9 cellular contexts compared by ENCODE assay signal in the genomic region with DNA sequence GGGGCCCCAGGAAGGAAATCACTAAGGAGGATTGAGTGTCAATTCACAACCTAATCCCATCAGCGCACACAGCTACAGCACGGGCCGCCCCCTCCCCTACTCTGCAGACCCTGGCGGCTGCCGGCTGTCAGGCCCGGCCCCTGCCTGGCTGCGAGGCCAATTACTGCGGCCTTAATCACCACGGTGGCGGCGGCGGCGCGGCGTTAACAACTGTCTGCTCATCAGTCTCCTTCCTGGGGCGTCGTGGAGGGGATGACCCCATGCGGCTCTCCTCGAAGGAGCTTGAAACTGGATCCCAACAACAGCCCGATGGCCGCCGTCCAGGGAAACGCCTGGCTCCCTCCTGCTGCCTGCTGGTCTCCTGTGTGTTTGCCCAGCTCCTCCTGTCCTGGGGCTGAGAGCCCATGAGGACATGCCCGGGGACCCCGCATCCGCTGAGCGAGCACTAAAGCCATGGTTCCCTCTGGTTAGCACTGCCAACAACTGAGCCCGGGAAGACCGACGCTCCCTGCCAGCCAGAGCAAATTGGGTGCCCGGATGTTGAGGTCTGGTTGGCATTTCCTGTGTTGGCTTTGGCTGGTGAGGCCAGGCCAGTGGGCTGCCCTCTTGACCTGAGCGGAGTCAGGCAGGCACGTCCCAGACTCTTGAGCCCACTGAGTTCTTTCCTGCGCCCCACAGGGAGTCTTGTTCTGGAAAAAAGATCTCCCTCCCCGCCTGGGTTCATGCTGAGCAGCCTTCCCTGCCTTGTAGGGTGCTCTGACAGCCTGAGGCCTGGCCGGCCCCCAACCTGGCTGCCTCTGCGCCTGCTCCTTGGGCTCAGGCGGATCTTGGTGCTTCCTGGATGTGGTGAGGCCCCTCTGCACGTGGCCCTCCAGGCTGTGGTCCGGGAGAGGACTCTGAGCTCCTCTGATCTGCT. TPM values are rescaled to one million over a fixed set of nuclear protein-coding genes. Genes with fewer than 3 reads are reported as not detected.
DNase-seq lines count a peak whose midpoint lies in the region; TF ChIP-seq lines count a peak whose summit lies in the region.
"Had no signal": no experiment of that assay in that cellular context is flagged by ENCODE, and none has a peak within 500 bp of the region (broad histone marks: within the 10 kb centered on the region; RNA-seq: fewer than 3 reads in every experiment).

No MANE protein-coding gene starts in this region.

- no peaks in the 10 kb centered on the region for H3F3A ChIP-seq in neural cell (ENCODE audit: insufficient read depth, low read length, poor library complexity, severe bottlenecking)

- H3K79me2 ChIP-seq in neural cell (replicated peaks; ENCODE audit: insufficient read depth, low read length) = no peaks in the 10 kb centered on the region

- DNase-seq in GM10248 (ENCODE audit: extremely low spot score) (peak; percentile 11), NCI-H446 treated with DMSO at 0.1 percent for 48 hours (lab: John Stamatoyannopoulos, UW) (peak; percentile 88), ecto neural progenitor cell (ENCODE audit: low spot score) (peak; percentile 87), hippocampal formation (lab: John Stamatoyannopoulos, UW) (no peak), HuH-7.5 (ENCODE audit: low spot score) (no peak), SKM-1 treated with dmso at 0.1 percent for 144 hours (lab: John Stamatoyannopoulos, UW; ENCODE audit: unreplicated experiment) (no peak), NCI-H510A treated with DMSO at 0.1 percent for 48 hours (lab: John Stamatoyannopoulos, UW) (no peak)
- DNase-seq: midbrain had no signal

- H3K27me3 ChIP-seq in neural cell (ENCODE audit: insufficient read depth, low read depth, low read length) = no peaks in the 10 kb centered on the region

- H2AFZ ChIP-seq in neural cell (ENCODE audit: low read depth, low read length) = peak overlapping the region; percentile 33

- peak overlapping the region; percentile 25 for H3K4me3 ChIP-seq in neural cell (ENCODE audit: low read length)

- no peak for TF ChIP-seq RAD21 in neural cell (conservative IDR thresholded peaks at IDR 0.05)

- H3K36me3 ChIP-seq in neural cell (ENCODE audit: insufficient read depth, low read length) = no peaks in the 10 kb centered on the region

- H3K27ac ChIP-seq in neural cell (ENCODE audit: low read length) = no peak overlapping the region

- no peaks in the 10 kb centered on the region for H3K9me2 ChIP-seq in neural cell (ENCODE audit: insufficient read depth, low read length)

- no peak overlapping the region for H3K4me2 ChIP-seq in neural cell (ENCODE audit: low read length)

- TF ChIP-seq CTCF in GM10248 (IDR thresholded peaks at IDR 0.05; ENCODE audit: control extremely low read depth, extremely low read depth, low read depth, missing control alignments) (no peak), neural cell (IDR thresholded peaks at IDR 0.05; ENCODE audit: poor library complexity, severe bottlenecking) (no peak)

- H3K9ac ChIP-seq in neural cell (ENCODE audit: low read length) = peak overlapping the region; percentile 9

- CTCF ChIA-PET in GM10248 (lab: Yijun Ruan, JAX) = interaction anchor here (1.3 to 3.0 kb wide), 4 partner anchors 23 to 43 kb away, joined by 3 to 16 read pairs (median 4); partner anchors contain the start of gene PGF

- TF ChIP-seq EP300 in neural cell (conservative IDR thresholded peaks at IDR 0.05; ENCODE audit: poor library complexity, severe bottlenecking) = no peak

- POLR2A ChIA-PET in GM10248 (lab: Yijun Ruan, JAX) = no interaction called here

- H4K20me1 ChIP-seq in neural cell (ENCODE audit: insufficient read depth) = no peaks in the 10 kb centered on the region

- H3K9me3 ChIP-seq in neural cell (ENCODE audit: low read length) = no peaks in the 10 kb centered on the region

TF ChIP-seq in neural cell, 6 proteins besides CTCF, POLR2A, EP300 and RAD21:
- TF ChIP-seq TAF1 (IDR thresholded peaks at IDR 0.05; ENCODE audit: low read depth) (no peak), SMC3 (conservative IDR thresholded peaks at IDR 0.05; ENCODE audit: poor library complexity) (no peak), POLR2AphosphoS5 (IDR thresholded peaks at IDR 0.05) (no peak), MXI1 (conservative IDR thresholded peaks at IDR 0.05; ENCODE audit: poor library complexity, severe bottlenecking) (no peak), EZH2 (IDR thresholded peaks at IDR 0.05; ENCODE audit: borderline replicate concordance, insufficient read depth, low read length, poor library complexity, severe bottlenecking) (no peak)
- TF ChIP-seq, protein P1, sequence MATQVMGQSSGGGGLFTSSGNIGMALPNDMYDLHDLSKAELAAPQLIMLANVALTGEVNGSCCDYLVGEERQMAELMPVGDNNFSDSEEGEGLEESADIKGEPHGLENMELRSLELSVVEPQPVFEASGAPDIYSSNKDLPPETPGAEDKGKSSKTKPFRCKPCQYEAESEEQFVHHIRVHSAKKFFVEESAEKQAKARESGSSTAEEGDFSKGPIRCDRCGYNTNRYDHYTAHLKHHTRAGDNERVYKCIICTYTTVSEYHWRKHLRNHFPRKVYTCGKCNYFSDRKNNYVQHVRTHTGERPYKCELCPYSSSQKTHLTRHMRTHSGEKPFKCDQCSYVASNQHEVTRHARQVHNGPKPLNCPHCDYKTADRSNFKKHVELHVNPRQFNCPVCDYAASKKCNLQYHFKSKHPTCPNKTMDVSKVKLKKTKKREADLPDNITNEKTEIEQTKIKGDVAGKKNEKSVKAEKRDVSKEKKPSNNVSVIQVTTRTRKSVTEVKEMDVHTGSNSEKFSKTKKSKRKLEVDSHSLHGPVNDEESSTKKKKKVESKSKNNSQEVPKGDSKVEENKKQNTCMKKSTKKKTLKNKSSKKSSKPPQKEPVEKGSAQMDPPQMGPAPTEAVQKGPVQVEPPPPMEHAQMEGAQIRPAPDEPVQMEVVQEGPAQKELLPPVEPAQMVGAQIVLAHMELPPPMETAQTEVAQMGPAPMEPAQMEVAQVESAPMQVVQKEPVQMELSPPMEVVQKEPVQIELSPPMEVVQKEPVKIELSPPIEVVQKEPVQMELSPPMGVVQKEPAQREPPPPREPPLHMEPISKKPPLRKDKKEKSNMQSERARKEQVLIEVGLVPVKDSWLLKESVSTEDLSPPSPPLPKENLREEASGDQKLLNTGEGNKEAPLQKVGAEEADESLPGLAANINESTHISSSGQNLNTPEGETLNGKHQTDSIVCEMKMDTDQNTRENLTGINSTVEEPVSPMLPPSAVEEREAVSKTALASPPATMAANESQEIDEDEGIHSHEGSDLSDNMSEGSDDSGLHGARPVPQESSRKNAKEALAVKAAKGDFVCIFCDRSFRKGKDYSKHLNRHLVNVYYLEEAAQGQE (IDR thresholded peaks at IDR 0.05; ENCODE audit: borderline replicate concordance) = no peak

RNA-seq across cellular contexts. Expression of gene EIF2B2, which starts 21.7 kb away (rescaled TPM):
- 43.1 and 59.0 TPM in 2 replicates for polyA plus RNA-seq in neural cell
- polyA minus RNA-seq in neural cell = 26.8 and 33.9 TPM in 2 replicates

RNA-seq across cellular contexts. Expression of gene PGF, which starts 25.6 kb away (rescaled TPM):
- 0.28 TPM in 1 of 2 replicates, not detected in the other for polyA plus RNA-seq in neural cell
- not detected in 2 replicates for polyA minus RNA-seq in neural cell

RNA-seq across cellular contexts. Expression of gene RPS6KL1, which starts 57.9 kb away (rescaled TPM):
- polyA plus RNA-seq in neural cell = 147 and 187 TPM in 2 replicates
- 93.8 and 115 TPM in 2 replicates for polyA minus RNA-seq in neural cell

Comparison
In these comparisons a context has a peak if more than half of its experiments do, and no peak if none do; other contexts are left out.
1. DNase-seq: peak in GM10248 (single experiment), NCI-H446 treated with DMSO at 0.1 percent for 48 hours (single experiment) and ecto neural progenitor cell (single experiment); none in hippocampal formation (0 of 2), HuH-7.5 (single experiment), SKM-1 treated with dmso at 0.1 percent for 144 hours (single experiment) and NCI-H510A treated with DMSO at 0.1 percent for 48 hours (single experiment).